Comparison of ENCODE assay signal across 40 cellular contexts in genomic region chr19:18982669-18983068, GRCh38. TPM values are rescaled to one million over a fixed set of nuclear protein-coding genes. Genes with fewer than 3 reads are reported as not detected.
"Had no signal": no experiment of that assay in that cellular context is flagged by ENCODE, and none has a peak within 500 bp of the region (broad histone marks: within the 10 kb centered on the region; RNA-seq: fewer than 3 reads in every experiment).

No MANE protein-coding gene starts in this region.

- H3K27ac ChIP-seq: adrenal gland, ascending aorta, body of pancreas, brain microvascular endothelial cell, breast epithelium, cardiac muscle cell had no signal

- H3K9me3 Mint-ChIP-seq: activated naive CD4-positive, alpha-beta T cell treated with anti-CD3 and anti-CD28 coated beads for 36 hours; activated naive CD4-positive, alpha-beta T cell treated with anti-CD3 and anti-CD28 coated beads, Interleukin-2, amount 10 ng/mL, durations not matched to agents 7 days and 5 days; activated naive CD4-positive, alpha-beta T cell treated with anti-CD3 and anti-CD28 coated beads, Interleukin-2, amount 50 U/mL, for 24 hours; activated naive CD4-positive, alpha-beta T cell treated with anti-CD3 and anti-CD28 coated beads, Interleukin-2, amount 50 U/mL, for 72 hours; activated naive CD8-positive, alpha-beta T cell treated with anti-CD3 and anti-CD28 coated beads for 36 hours; activated naive CD8-positive, alpha-beta T cell treated with anti-CD3 and anti-CD28 coated beads, Interleukin-2, amount 10 ng/mL, durations not matched to agents 7 days and 5 days; activated naive CD8-positive, alpha-beta T cell treated with anti-CD3 and anti-CD28 coated beads, Interleukin-2, amount 50 U/mL, for 24 hours; activated T-cell treated with anti-CD3 and anti-CD28 coated beads, Interleukin-2, amount 50 U/mL, for 24 hours; activated T-cell treated with anti-CD3 and anti-CD28 coated beads, Interleukin-2, amount 50 U/mL, for 4 hours; activated T-cell treated with anti-CD3 and anti-CD28 coated beads, Interleukin-2, amount 50 U/mL, for 72 hours; activated T-helper 1 cell treated with anti-CD3 and anti-CD28 coated beads, Interleukin-12 subunit alpha, Interleukin-12 subunit beta, Interleukin-2, Interleukin-4 antibody, amounts not matched to agents 30 ng/mL and 10 ng/mL and 1 ng/mL, durations not matched to agents 14 hours and 24 hours and 36 hours; activated T-helper 17 cell treated with anti-CD3 and anti-CD28 coated beads, Interleukin-2, amount 50 U/mL, for 72 hours; activated T-helper 2 cell treated with anti-CD3 and anti-CD28 coated beads, Interferon-gamma antibody, Interleukin-2, Interleukin-4, amounts not matched to agents 10 μg/mL and 5 μg/mL and 100 μg/mL, durations not matched to agents 14 hours and 24 hours and 36 hours; brain; central memory CD8-positive, alpha-beta T cell had no signal

- H3K27me3 ChIP-seq: ascending aorta, body of pancreas, breast epithelium had no signal

- H3K27ac Mint-ChIP-seq: activated naive CD4-positive, alpha-beta T cell treated with anti-CD3 and anti-CD28 coated beads for 36 hours; activated naive CD4-positive, alpha-beta T cell treated with anti-CD3 and anti-CD28 coated beads, Interleukin-2, amount 10 ng/mL, durations not matched to agents 7 days and 5 days; activated naive CD4-positive, alpha-beta T cell treated with anti-CD3 and anti-CD28 coated beads, Interleukin-2, amount 50 U/mL, for 24 hours; activated naive CD4-positive, alpha-beta T cell treated with anti-CD3 and anti-CD28 coated beads, Interleukin-2, amount 50 U/mL, for 72 hours; activated naive CD8-positive, alpha-beta T cell; activated naive CD8-positive, alpha-beta T cell treated with anti-CD3 and anti-CD28 coated beads for 36 hours; activated naive CD8-positive, alpha-beta T cell treated with anti-CD3 and anti-CD28 coated beads, Interleukin-2, amount 10 ng/mL, durations not matched to agents 7 days and 5 days; activated naive CD8-positive, alpha-beta T cell treated with anti-CD3 and anti-CD28 coated beads, Interleukin-2, amount 50 U/mL, for 24 hours; activated T-cell treated with anti-CD3 and anti-CD28 coated beads, Interleukin-2, amount 50 U/mL, for 24 hours; activated T-cell treated with anti-CD3 and anti-CD28 coated beads, Interleukin-2, amount 50 U/mL, for 72 hours; activated T-helper 1 cell treated with anti-CD3 and anti-CD28 coated beads, Interleukin-12 subunit alpha, Interleukin-12 subunit beta, Interleukin-2, Interleukin-4 antibody, amounts not matched to agents 30 ng/mL and 10 ng/mL and 1 ng/mL, durations not matched to agents 14 hours and 24 hours and 36 hours; activated T-helper 17 cell treated with anti-CD3 and anti-CD28 coated beads, Interleukin-2, amount 50 U/mL, for 72 hours; activated T-helper 2 cell treated with anti-CD3 and anti-CD28 coated beads, Interferon-gamma antibody, Interleukin-2, Interleukin-4, amounts not matched to agents 10 μg/mL and 5 μg/mL and 100 μg/mL, durations not matched to agents 14 hours and 24 hours and 36 hours; brain had no signal

- FAIRE-seq: astrocyte, bronchial epithelial cell had no signal

- H3K36me3 Mint-ChIP-seq: activated naive CD4-positive, alpha-beta T cell treated with anti-CD3 and anti-CD28 coated beads, Interleukin-2, amount 10 ng/mL, durations not matched to agents 7 days and 5 days; activated naive CD4-positive, alpha-beta T cell treated with anti-CD3 and anti-CD28 coated beads, Interleukin-2, amount 50 U/mL, for 24 hours; activated naive CD4-positive, alpha-beta T cell treated with anti-CD3 and anti-CD28 coated beads, Interleukin-2, amount 50 U/mL, for 72 hours; activated naive CD8-positive, alpha-beta T cell; activated naive CD8-positive, alpha-beta T cell treated with anti-CD3 and anti-CD28 coated beads for 36 hours; activated naive CD8-positive, alpha-beta T cell treated with anti-CD3 and anti-CD28 coated beads, Interleukin-2, amount 10 ng/mL, durations not matched to agents 7 days and 5 days; brain had no signal

- H3K36me3 ChIP-seq: adrenal gland, ascending aorta, brain microvascular endothelial cell, breast epithelium, cardiac muscle cell had no signal

- H3K4me3 ChIP-seq: adrenal gland, ascending aorta, body of pancreas, breast epithelium, cardiac muscle cell had no signal

- H3K4me1 ChIP-seq: ascending aorta, breast epithelium had no signal

- H3K4me1 Mint-ChIP-seq: activated naive CD4-positive, alpha-beta T cell treated with anti-CD3 and anti-CD28 coated beads, Interleukin-2, amount 10 ng/mL, durations not matched to agents 7 days and 5 days; activated naive CD4-positive, alpha-beta T cell treated with anti-CD3 and anti-CD28 coated beads, Interleukin-2, amount 50 U/mL, for 24 hours; activated naive CD8-positive, alpha-beta T cell treated with anti-CD3 and anti-CD28 coated beads for 36 hours; activated naive CD8-positive, alpha-beta T cell treated with anti-CD3 and anti-CD28 coated beads, Interleukin-2, amount 10 ng/mL, durations not matched to agents 7 days and 5 days; activated naive CD8-positive, alpha-beta T cell treated with anti-CD3 and anti-CD28 coated beads, Interleukin-2, amount 50 U/mL, for 24 hours; activated T-helper 17 cell treated with anti-CD3 and anti-CD28 coated beads, Interleukin-2, amount 50 U/mL, for 72 hours; central memory CD8-positive, alpha-beta T cell had no signal

- DNase-seq: activated effector memory CD4-positive, alpha-beta T cell treated with anti-CD3 and anti-CD28 coated beads, Interleukin-2, amount 50 U/mL, for 16 hours; activated effector memory CD4-positive, alpha-beta T cell treated with Interleukin-2 at 50 U/mL for 16 hours; activated gamma-delta T cell; activated gamma-delta T cell treated with Interleukin-2 at 50 U/mL for 16 hours; activated naive CD4-positive, alpha-beta T cell; activated naive CD4-positive, alpha-beta T cell treated with anti-CD3 and anti-CD28 coated beads for 36 hours; activated naive CD4-positive, alpha-beta T cell treated with anti-CD3 and anti-CD28 coated beads, Interleukin-2, amount 10 ng/mL, durations not matched to agents 7 days and 5 days; activated naive CD4-positive, alpha-beta T cell treated with anti-CD3 and anti-CD28 coated beads, Interleukin-2, amount 50 U/mL, for 16 hours; activated naive CD4-positive, alpha-beta T cell treated with Interleukin-2 at 50 U/mL for 16 hours; activated naive CD8-positive, alpha-beta T cell treated with anti-CD3 and anti-CD28 coated beads for 36 hours; activated naive CD8-positive, alpha-beta T cell treated with anti-CD3 and anti-CD28 coated beads, Interleukin-2, amount 10 ng/mL, durations not matched to agents 7 days and 5 days; activated naive CD8-positive, alpha-beta T cell treated with anti-CD3 and anti-CD28 coated beads, Interleukin-2, amount 50 U/mL, for 24 hours; activated T-cell treated with anti-CD3 and anti-CD28 coated beads, Interleukin-2, amount 50 U/mL, for 1 hour; activated T-cell treated with anti-CD3 and anti-CD28 coated beads, Interleukin-2, amount 50 U/mL, for 24 hours; activated T-cell treated with anti-CD3 and anti-CD28 coated beads, Interleukin-2, amount 50 U/mL, for 4 hours; activated T-cell treated with anti-CD3 and anti-CD28 coated beads, Interleukin-2, amount 50 U/mL, for 48 hours; activated T-cell treated with anti-CD3 and anti-CD28 coated beads, Interleukin-2, amount 50 U/mL, for 72 hours; adrenal gland; amniotic stem cell; amygdala; anterior cingulate cortex; aorta; body of pancreas; brain microvascular endothelial cell; caudate nucleus; central memory CD4-positive, alpha-beta T cell; cerebellar nuclear complex had no signal

- ATAC-seq: activated naive CD4-positive, alpha-beta T cell treated with anti-CD3 and anti-CD28 coated beads, Interleukin-2, amount 50 U/mL, for 72 hours; activated naive CD8-positive, alpha-beta T cell treated with anti-CD3 and anti-CD28 coated beads, Interleukin-2, amount 50 U/mL, for 24 hours; activated T-cell treated with anti-CD3 and anti-CD28 coated beads, Interleukin-2, amount 50 U/mL, for 4 hours; activated T-cell treated with anti-CD3 and anti-CD28 coated beads, Interleukin-2, amount 50 U/mL, for 72 hours; activated T-helper 17 cell treated with anti-CD3 and anti-CD28 coated beads, Interleukin-2, amount 50 U/mL, for 72 hours; body of pancreas had no signal

- H3K4me3 Mint-ChIP-seq: activated naive CD4-positive, alpha-beta T cell treated with anti-CD3 and anti-CD28 coated beads for 36 hours; activated naive CD4-positive, alpha-beta T cell treated with anti-CD3 and anti-CD28 coated beads, Interleukin-2, amount 10 ng/mL, durations not matched to agents 7 days and 5 days; activated naive CD4-positive, alpha-beta T cell treated with anti-CD3 and anti-CD28 coated beads, Interleukin-2, amount 50 U/mL, for 24 hours; activated naive CD8-positive, alpha-beta T cell; activated naive CD8-positive, alpha-beta T cell treated with anti-CD3 and anti-CD28 coated beads for 36 hours; activated naive CD8-positive, alpha-beta T cell treated with anti-CD3 and anti-CD28 coated beads, Interleukin-2, amount 10 ng/mL, durations not matched to agents 7 days and 5 days; activated naive CD8-positive, alpha-beta T cell treated with anti-CD3 and anti-CD28 coated beads, Interleukin-2, amount 50 U/mL, for 24 hours; activated T-cell treated with anti-CD3 and anti-CD28 coated beads, Interleukin-2, amount 50 U/mL, for 24 hours; activated T-cell treated with anti-CD3 and anti-CD28 coated beads, Interleukin-2, amount 50 U/mL, for 4 hours; activated T-cell treated with anti-CD3 and anti-CD28 coated beads, Interleukin-2, amount 50 U/mL, for 72 hours; activated T-helper 1 cell treated with anti-CD3 and anti-CD28 coated beads, Interleukin-12 subunit alpha, Interleukin-12 subunit beta, Interleukin-2, Interleukin-4 antibody, amounts not matched to agents 30 ng/mL and 10 ng/mL and 1 ng/mL, durations not matched to agents 14 hours and 24 hours and 36 hours; activated T-helper 17 cell treated with anti-CD3 and anti-CD28 coated beads, Interleukin-2, amount 50 U/mL, for 72 hours; brain; central memory CD8-positive, alpha-beta T cell had no signal

- H3K9me3 ChIP-seq: adrenal gland, ascending aorta, body of pancreas, breast epithelium had no signal

RNA-seq across cellular contexts. Expression of gene HOMER3, which starts 41.7 kb away (rescaled TPM):
- total RNA-seq: activated naive CD4-positive, alpha-beta T cell treated with anti-CD3 and anti-CD28 coated beads for 36 hours; activated naive CD8-positive, alpha-beta T cell treated with anti-CD3 and anti-CD28 coated beads for 36 hours had no signal
